8 cellular contexts compared by ENCODE assay signal in the genomic region with DNA sequence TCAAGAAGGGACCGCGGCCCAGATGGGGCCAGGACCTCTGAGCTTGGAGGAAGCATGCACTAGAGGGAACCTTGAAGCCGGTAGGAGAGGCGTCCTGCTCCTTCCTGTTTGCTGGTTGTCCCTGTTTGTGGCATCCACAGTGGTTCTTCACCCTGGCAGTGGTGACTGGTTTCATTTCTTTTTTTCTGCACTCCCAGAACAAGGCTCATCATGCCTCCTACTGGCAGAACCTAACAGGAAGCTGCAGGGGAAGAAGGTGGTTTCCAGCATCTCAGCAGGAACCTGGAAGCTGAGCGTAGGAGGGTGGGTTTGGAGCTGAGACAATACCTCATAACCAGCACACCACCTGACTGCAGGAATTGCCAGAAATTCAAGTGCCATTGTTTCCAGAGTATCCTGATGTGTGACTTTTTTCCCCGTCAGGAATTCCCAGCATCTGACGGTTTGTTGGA. TPM values are rescaled to one million over a fixed set of nuclear protein-coding genes. Genes with fewer than 3 reads are reported as not detected.
DNase-seq lines count a peak whose midpoint lies in the region; ATAC-seq and TF ChIP-seq lines count a peak whose summit lies in the region.

No MANE protein-coding gene starts in this region.

- H3K9me3 ChIP-seq in tibial nerve: no peaks in the 10 kb centered on the region

- 67 to 78% methylated on average over 7 of the region's 7 CpGs for WGBS in tibial nerve, 2 donors

- TF ChIP-seq POLR2A in tibial nerve (IDR thresholded peaks at IDR 0.05): no peak

- H3K27me3 ChIP-seq in tibial nerve: no peaks in the 10 kb centered on the region

- peaks cover 0 to 8% (median 0%) of the 10 kb centered on the region in 4 donors for H3K4me1 ChIP-seq in tibial nerve

- TF ChIP-seq CTCF in cardiac fibroblast (IDR thresholded peaks at IDR 0.05; ENCODE audit: low read depth, low read length): peak; percentile 58
- TF ChIP-seq CTCF in tibial nerve (IDR thresholded peaks at IDR 0.05): peak in 3 of 5 experiments; percentile 14 to 38 (median 35)

- no peak overlapping the region for H3K4me3 ChIP-seq in cardiac fibroblast (replicated peaks in 1 of 2; ENCODE audit: low read depth in 2 of 2, low read length in 2 of 2)
- H3K4me3 ChIP-seq in tibial nerve: no peak overlapping the region

- H3K36me3 ChIP-seq in tibial nerve: peaks cover 0 to 7% (median 0%) of the 10 kb centered on the region in 3 donors

- DNase-seq in AML-193 (lab: John Stamatoyannopoulos, UW): peak; percentile 44 to 51
- peak; percentile 91 for DNase-seq in NOMO-1 treated with DMSO at 0.1 percent for 48 hours (lab: John Stamatoyannopoulos, UW; ENCODE audit: unreplicated experiment)
- DNase-seq in cardiac fibroblast (ENCODE audit: low read depth in 2 of 2): peak; percentile 43 to 65
- DNase-seq in kidney tubule cell (ENCODE audit: low spot score): peak; percentile 71
- DNase-seq in tibial nerve (ENCODE audit: low spot score in 2 of 2): peak in 1 of 2 donors; percentile 30
- no peak for DNase-seq in NCI-H1092 treated with DMSO at 0.1 percent for 48 hours (lab: John Stamatoyannopoulos, UW)

- H3K27ac ChIP-seq in tibial nerve: peak overlapping the region in 2 of 4 donors; percentile 18 to 69

- TF ChIP-seq EP300 in tibial nerve (IDR thresholded peaks at IDR 0.05): peak in 1 of 2 donors; percentile 43

- ATAC-seq in GM18498 (IDR thresholded peaks at IDR 0.05; ENCODE audit: unreplicated experiment): peak; percentile 84
- ATAC-seq in HG02798 (IDR thresholded peaks at IDR 0.05; ENCODE audit: poor library complexity, unreplicated experiment): peak; percentile 89

RNA-seq across cellular contexts. Expression of a gene that starts 5.8 kb away (rescaled TPM):
- 10 to 100 TPM; 10.3 to 14.5 (median 12.1) TPM for total RNA-seq in tibial nerve

RNA-seq across cellular contexts. Expression of a gene that starts 14.3 kb away (rescaled TPM):
- under 1 TPM in 1 of 4 donors, not detected in 3; 0.30 TPM for total RNA-seq in tibial nerve

RNA-seq across cellular contexts. Expression of a gene that starts 15.9 kb away (rescaled TPM):
- 100 to 1,000 TPM in 2 of 4 donors, 10 to 100 TPM in 2; 93.1 to 135 (median 104) TPM for total RNA-seq in tibial nerve

RNA-seq across cellular contexts. Expression of a gene that starts 55.0 kb away (rescaled TPM):
- total RNA-seq in tibial nerve: 1 to 10 TPM in 1 of 4 donors, under 1 TPM in 3; under 0.01 to 3.9 (median 0.40) TPM
